ENCODE assay signal across 11 cellular contexts in the genomic region with DNA sequence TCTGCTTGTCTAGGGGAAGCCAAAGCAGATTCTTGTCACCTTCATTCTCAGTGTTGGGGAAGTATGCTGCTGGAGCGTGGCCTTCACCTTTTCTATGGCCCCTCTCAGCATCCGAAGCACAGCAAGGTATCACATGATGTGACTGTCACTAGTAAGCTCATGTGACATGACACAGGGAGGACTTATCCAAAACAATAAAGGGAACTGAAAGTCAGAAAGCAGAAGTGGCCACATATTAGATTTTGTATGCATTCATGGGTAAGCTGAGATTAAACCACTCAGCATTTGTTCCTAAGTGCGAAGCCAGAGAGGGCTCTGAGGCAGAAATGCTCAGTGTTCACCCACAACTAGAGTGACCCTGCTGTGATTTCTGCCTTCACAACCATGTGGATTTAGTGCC.
DNase-seq lines count a peak whose midpoint lies in the region; ATAC-seq and TF ChIP-seq lines count a peak whose summit lies in the region.
"Had no signal": no experiment of that assay in that cellular context is flagged by ENCODE, and none has a peak within 500 bp of the region (broad histone marks: within the 10 kb centered on the region; RNA-seq: fewer than 3 reads in every experiment).

No MANE protein-coding gene starts in this region.

- POLR2A ChIA-PET in activated B cell treated with CpG ODN at 0.5 μM for 24 hours (lab: Charles Lee): no interaction called here

- intact Hi-C loops in activated B cell treated with CpG ODN at 0.5 μM for 24 hours (cut with micrococcal nuclease): loop anchor here (1.0 to 5.0 kb wide), 5 partner anchors 11 to 471 kb away; a partner anchor contains a TSS

- DNase-seq in GM13977 (ENCODE audit: low spot score) (peak; percentile 59), activated B cell treated with CpG ODN at 0.5 μM for 24 hours (no peak), chondrocyte (ENCODE audit: low spot score) (no peak), HK-2 (ENCODE audit: unreplicated experiment) (no peak), NCI-H2081 (lab: John Stamatoyannopoulos, UW) (no peak), DMS79 (lab: John Stamatoyannopoulos, UW) (no peak)
- DNase-seq: activated naive CD8-positive, alpha-beta T cell treated with anti-CD3 and anti-CD28 coated beads, Interleukin-2, amount 10 ng/mL, durations not matched to agents 7 days and 5 days; naive thymus-derived CD8-positive, alpha-beta T cell had no signal

- H3K9me3 Mint-ChIP-seq in activated B cell treated with CpG ODN at 0.5 μM for 24 hours (peaks cover 6% of the 10 kb centered on the region), chondrocyte (ENCODE audit: low read depth) (no peaks in the 10 kb centered on the region)
- H3K9me3 Mint-ChIP-seq: activated naive CD8-positive, alpha-beta T cell treated with anti-CD3 and anti-CD28 coated beads, Interleukin-2, amount 10 ng/mL, durations not matched to agents 7 days and 5 days; T-helper 1 cell treated with Interleukin-12 subunit alpha and Interleukin-12 subunit beta and Interleukin-4 antibody, amounts not matched to agents 30 μg/mL and 1 μg/mL, for 36 hours had no signal

- no peak for TF ChIP-seq CTCF in GM13977 (IDR thresholded peaks at IDR 0.05; ENCODE audit: extremely low read depth, insufficient read depth, missing control alignments)
- no peak for TF ChIP-seq CTCF in activated B cell treated with CpG ODN at 0.5 μM for 24 hours (IDR thresholded peaks at IDR 0.05)
- no peak for TF ChIP-seq CTCF in chondrocyte (IDR thresholded peaks at IDR 0.05)

- H3K27ac Mint-ChIP-seq in activated B cell treated with CpG ODN at 0.5 μM for 24 hours (peak overlapping the region; percentile 75), chondrocyte (ENCODE audit: unreplicated experiment) (no peak overlapping the region)
- H3K27ac Mint-ChIP-seq: activated naive CD8-positive, alpha-beta T cell treated with anti-CD3 and anti-CD28 coated beads, Interleukin-2, amount 10 ng/mL, durations not matched to agents 7 days and 5 days; naive thymus-derived CD8-positive, alpha-beta T cell; T-helper 1 cell treated with Interleukin-12 subunit alpha and Interleukin-12 subunit beta and Interleukin-4 antibody, amounts not matched to agents 30 μg/mL and 1 μg/mL, for 36 hours had no signal

- H3K4me3 Mint-ChIP-seq in activated B cell treated with CpG ODN at 0.5 μM for 24 hours: no peak overlapping the region
- no peak overlapping the region for H3K4me3 Mint-ChIP-seq in chondrocyte (ENCODE audit: unreplicated experiment)
- H3K4me3 Mint-ChIP-seq: activated naive CD8-positive, alpha-beta T cell treated with anti-CD3 and anti-CD28 coated beads, Interleukin-2, amount 10 ng/mL, durations not matched to agents 7 days and 5 days; naive thymus-derived CD8-positive, alpha-beta T cell; T-helper 1 cell treated with Interleukin-12 subunit alpha and Interleukin-12 subunit beta and Interleukin-4 antibody, amounts not matched to agents 30 μg/mL and 1 μg/mL, for 36 hours had no signal

- CTCF ChIA-PET in activated B cell treated with CpG ODN at 0.5 μM for 24 hours (lab: Charles Lee): no interaction called here

- peak; percentile 98 for ATAC-seq in GM21381 (IDR thresholded peaks at IDR 0.05; ENCODE audit: unreplicated experiment)
- peak; percentile 99 for ATAC-seq in HG03175 (IDR thresholded peaks at IDR 0.05; ENCODE audit: unreplicated experiment)
- peak; percentile 92 for ATAC-seq in activated B cell treated with CpG ODN at 0.5 μM for 24 hours (ENCODE audit: low read depth)
- ATAC-seq: naive thymus-derived CD8-positive, alpha-beta T cell had no signal

- peaks cover 5% of the 10 kb centered on the region for H3K27me3 Mint-ChIP-seq in activated B cell treated with CpG ODN at 0.5 μM for 24 hours
- peaks cover 2% of the 10 kb centered on the region for H3K27me3 Mint-ChIP-seq in chondrocyte (ENCODE audit: low read depth)
- H3K27me3 Mint-ChIP-seq: activated naive CD8-positive, alpha-beta T cell treated with anti-CD3 and anti-CD28 coated beads, Interleukin-2, amount 10 ng/mL, durations not matched to agents 7 days and 5 days had no signal

- H3K4me1 Mint-ChIP-seq in activated B cell treated with CpG ODN at 0.5 μM for 24 hours (peaks cover 15% of the 10 kb centered on the region), chondrocyte (ENCODE audit: low read depth) (no peaks in the 10 kb centered on the region)
- H3K4me1 Mint-ChIP-seq: activated naive CD8-positive, alpha-beta T cell treated with anti-CD3 and anti-CD28 coated beads, Interleukin-2, amount 10 ng/mL, durations not matched to agents 7 days and 5 days; naive thymus-derived CD8-positive, alpha-beta T cell had no signal

- no peaks in the 10 kb centered on the region for H3K36me3 Mint-ChIP-seq in activated B cell treated with CpG ODN at 0.5 μM for 24 hours (ENCODE audit: low read depth)
- H3K36me3 Mint-ChIP-seq in chondrocyte (ENCODE audit: low read depth): no peaks in the 10 kb centered on the region
- H3K36me3 Mint-ChIP-seq: activated naive CD8-positive, alpha-beta T cell treated with anti-CD3 and anti-CD28 coated beads, Interleukin-2, amount 10 ng/mL, durations not matched to agents 7 days and 5 days; naive thymus-derived CD8-positive, alpha-beta T cell had no signal

- in situ Hi-C loops in GM13977 (cut with MboI; ENCODE audit: low pct_unique_long_range_greater_than_20kb, low sequenced_read_pairs, unreplicated experiment): no loop called here
